8 cellular contexts compared by ENCODE assay signal in the genomic region with DNA sequence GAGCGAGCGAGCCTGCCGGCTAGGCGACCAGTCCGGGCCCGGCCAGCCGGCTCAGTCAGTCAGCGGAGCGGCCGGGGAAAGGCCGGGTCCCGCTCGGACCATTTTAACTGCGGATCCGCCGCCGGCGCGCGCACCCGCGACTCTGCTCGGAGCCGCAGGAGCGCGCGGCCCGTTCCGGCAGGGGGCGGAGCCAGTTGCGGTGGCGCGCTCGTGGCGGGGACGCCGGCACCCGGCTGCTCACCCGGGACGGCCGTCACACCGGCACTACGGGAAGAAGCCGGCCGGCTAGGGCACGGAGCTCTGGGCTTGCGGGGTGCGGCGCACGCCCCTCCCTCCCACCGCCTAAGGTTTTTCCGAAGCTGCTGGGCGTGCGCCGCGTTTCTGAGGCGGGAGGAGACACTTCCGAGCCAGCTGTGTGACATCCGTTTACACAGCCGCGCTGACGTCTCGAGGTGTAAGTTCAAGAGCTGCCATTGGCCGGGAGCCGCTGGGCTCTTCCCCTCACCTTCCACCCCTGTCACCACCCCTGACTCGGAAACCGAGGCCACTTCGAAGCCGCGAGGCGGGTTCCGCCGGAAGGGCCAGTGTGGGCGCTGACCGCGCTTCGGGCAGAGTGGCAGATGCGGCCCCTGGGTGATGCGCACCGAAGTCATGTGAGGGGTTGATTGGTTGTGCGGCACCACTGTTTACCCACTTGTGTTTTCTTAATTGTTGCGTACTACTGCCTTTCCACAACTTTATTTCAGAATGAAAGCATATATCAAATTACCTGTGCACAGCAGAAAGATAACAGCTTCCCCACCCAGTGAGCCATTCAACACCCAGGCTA. TPM values are rescaled to one million over a fixed set of nuclear protein-coding genes. Genes with fewer than 3 reads are reported as not detected.
A peak's percentile ranks its signal among the peaks of the same experiment; 100 is the strongest.
DNase-seq lines count a peak whose midpoint lies in the region; ATAC-seq and TF ChIP-seq lines count a peak whose summit lies in the region.

A gene (minus strand): TSS at position 144 of the 829 bp plus-strand sequence.

- peak within 1 kb of the TSS; percentile 88 for H3K4me2 ChIP-seq in osteoblast (ENCODE audit: insufficient read depth, low read length)

- peak within 1 kb of the TSS; percentile 91 for H3K4me3 Mint-ChIP-seq in HFFc6

- H4K20me1 ChIP-seq in osteoblast (ENCODE audit: insufficient read depth, low read length), result peaks cover 15% of the 10 kb centered on the region

- H3K27me3 Mint-ChIP-seq in HFFc6 (ENCODE audit: insufficient read depth), result peaks cover 2% of the 10 kb centered on the region

- TF ChIP-seq CTCF in HFFc6 (IDR thresholded peaks at IDR 0.05), result peak; percentile 33; the same call in 1 of the 2 replicates
- no peak for TF ChIP-seq CTCF in NB4 (IDR thresholded peaks at IDR 0.05; ENCODE audit: low read depth, low read length)
- TF ChIP-seq CTCF in osteoblast (IDR thresholded peaks at IDR 0.05; ENCODE audit: extremely low read depth, low read depth, low read length), result no peak
- TF ChIP-seq CTCF in thoracic aorta (IDR thresholded peaks at IDR 0.05), result no peak

- peaks cover 12% of the 10 kb centered on the region; the same call in 1 of the 2 replicates for H3K36me3 Mint-ChIP-seq in HFFc6 (ENCODE audit: low read depth)
- H3K36me3 Mint-ChIP-seq in activated naive CD4-positive, alpha-beta T cell treated with anti-CD3 and anti-CD28 coated beads, Interleukin-2, amount 50 U/mL, for 72 hours, result peaks cover 12 to 15% of the 10 kb centered on the region in 2 donors

- H2AFZ ChIP-seq in osteoblast (ENCODE audit: low read length), result peak within 1 kb of the TSS; percentile 85

- peak within 1 kb of the TSS; percentile 90 for H3K27ac Mint-ChIP-seq in HFFc6
- H3K27ac Mint-ChIP-seq in activated naive CD4-positive, alpha-beta T cell treated with anti-CD3 and anti-CD28 coated beads, Interleukin-2, amount 50 U/mL, for 72 hours, result peak within 1 kb of the TSS; percentile 95 to 99

- peak; percentile 76 for TF ChIP-seq POLR2A in NB4 (IDR thresholded peaks at IDR 0.05; ENCODE audit: extremely low read depth, insufficient read length)

- DNase-seq in GM04504 (ENCODE audit: low read depth), result peak; percentile 79
- DNase-seq in HFFc6, result peak; percentile 85
- DNase-seq in NB4 (ENCODE audit: low read depth), result peak; percentile 95
- DNase-seq in activated naive CD4-positive, alpha-beta T cell treated with anti-CD3 and anti-CD28 coated beads, Interleukin-2, amount 50 U/mL, for 72 hours (ENCODE audit: low spot score in 2 of 2), result peak; percentile 81 to 96
- DNase-seq in glomerular visceral epithelial cell (ENCODE audit: extremely low spot score), result peak; percentile 96
- DNase-seq in osteoblast (ENCODE audit: insufficient read length, low spot score, missing footprints), result peak; percentile 96
- DNase-seq in thoracic aorta (ENCODE audit: low spot score), result peak; percentile 84

- ATAC-seq in SK-N-SH treated with all-trans-retinoic acid at 6 μM for 48 hours, result peak; percentile 72
- peak; percentile 87 to 91 for ATAC-seq in activated naive CD4-positive, alpha-beta T cell treated with anti-CD3 and anti-CD28 coated beads, Interleukin-2, amount 50 U/mL, for 72 hours
- ATAC-seq in thoracic aorta (ENCODE audit: insufficient number of reproducible peaks, low FRiP score, low read depth), result peak; percentile 91

- H3K27ac ChIP-seq in osteoblast (ENCODE audit: low read depth, low read length) (peak within 1 kb of the TSS; percentile 88), thoracic aorta (peak within 1 kb of the TSS; percentile 94 to 99)

- H3K4me3 ChIP-seq in NB4 (ENCODE audit: low read depth, low read length) (peak within 1 kb of the TSS; percentile 85), osteoblast (ENCODE audit: insufficient read depth, low read length) (peak within 1 kb of the TSS; percentile 86), thoracic aorta (peak within 1 kb of the TSS; percentile 96)

- H3K4me1 ChIP-seq in osteoblast (ENCODE audit: insufficient read depth, low read length) (peaks cover 20% of the 10 kb centered on the region), thoracic aorta (ENCODE audit: control insufficient read depth in 1 of 2, low read depth in 2 of 2) (peaks cover 22 to 33% of the 10 kb centered on the region in 2 donors)

- no peaks in the 10 kb centered on the region for H3K27me3 ChIP-seq in osteoblast (ENCODE audit: insufficient read depth, low read length)
- no peaks in the 10 kb centered on the region for H3K27me3 ChIP-seq in thoracic aorta (replicated peaks; ENCODE audit: insufficient read depth)

- H3K4me1 Mint-ChIP-seq in HFFc6 (ENCODE audit: low read depth), result peaks cover 35% of the 10 kb centered on the region

- H3K9me3 ChIP-seq in osteoblast (ENCODE audit: low read depth, low read length) (no peaks in the 10 kb centered on the region), thoracic aorta (no peaks in the 10 kb centered on the region)

- H3K36me3 ChIP-seq in osteoblast (ENCODE audit: insufficient read depth, low read length) (no peaks in the 10 kb centered on the region), thoracic aorta (no peaks in the 10 kb centered on the region)

- no peaks in the 10 kb centered on the region; the same call in 1 of the 2 replicates for H3K9me3 Mint-ChIP-seq in HFFc6
- H3K9me3 Mint-ChIP-seq in activated naive CD4-positive, alpha-beta T cell treated with anti-CD3 and anti-CD28 coated beads, Interleukin-2, amount 50 U/mL, for 72 hours, result peaks cover 3 to 4% of the 10 kb centered on the region in 2 donors

- peaks cover 29% of the 10 kb centered on the region for H3K79me2 ChIP-seq in osteoblast (ENCODE audit: insufficient read depth, low read length)

TF ChIP-seq in SK-N-SH treated with all-trans-retinoic acid at 6 μM for 48 hours, 23 proteins besides CTCF, POLR2A, EP300 and RAD21:
- TF ChIP-seq, protein P1, sequence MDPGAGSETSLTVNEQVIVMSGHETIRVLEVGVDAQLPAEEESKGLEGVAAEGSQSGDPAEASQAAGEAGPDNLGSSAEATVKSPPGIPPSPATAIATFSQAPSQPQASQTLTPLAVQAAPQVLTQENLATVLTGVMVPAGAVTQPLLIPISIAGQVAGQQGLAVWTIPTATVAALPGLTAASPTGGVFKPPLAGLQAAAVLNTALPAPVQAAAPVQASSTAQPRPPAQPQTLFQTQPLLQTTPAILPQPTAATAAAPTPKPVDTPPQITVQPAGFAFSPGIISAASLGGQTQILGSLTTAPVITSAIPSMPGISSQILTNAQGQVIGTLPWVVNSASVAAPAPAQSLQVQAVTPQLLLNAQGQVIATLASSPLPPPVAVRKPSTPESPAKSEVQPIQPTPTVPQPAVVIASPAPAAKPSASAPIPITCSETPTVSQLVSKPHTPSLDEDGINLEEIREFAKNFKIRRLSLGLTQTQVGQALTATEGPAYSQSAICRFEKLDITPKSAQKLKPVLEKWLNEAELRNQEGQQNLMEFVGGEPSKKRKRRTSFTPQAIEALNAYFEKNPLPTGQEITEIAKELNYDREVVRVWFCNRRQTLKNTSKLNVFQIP (CRISPR knock-in tag; IDR thresholded peaks at IDR 0.05; ENCODE audit: borderline replicate concordance, low read depth), result no peak
- TF ChIP-seq SNAI2 (CRISPR knock-in tag; IDR thresholded peaks at IDR 0.05) (0 out of 2 replicates have a peak, but pooled peaks have one; percentile 70), ESRRG (CRISPR knock-in tag; IDR thresholded peaks at IDR 0.05) (no peak), ZC3H10 (CRISPR knock-in tag; IDR thresholded peaks at IDR 0.05) (no peak)
- TF ChIP-seq, protein P2, sequence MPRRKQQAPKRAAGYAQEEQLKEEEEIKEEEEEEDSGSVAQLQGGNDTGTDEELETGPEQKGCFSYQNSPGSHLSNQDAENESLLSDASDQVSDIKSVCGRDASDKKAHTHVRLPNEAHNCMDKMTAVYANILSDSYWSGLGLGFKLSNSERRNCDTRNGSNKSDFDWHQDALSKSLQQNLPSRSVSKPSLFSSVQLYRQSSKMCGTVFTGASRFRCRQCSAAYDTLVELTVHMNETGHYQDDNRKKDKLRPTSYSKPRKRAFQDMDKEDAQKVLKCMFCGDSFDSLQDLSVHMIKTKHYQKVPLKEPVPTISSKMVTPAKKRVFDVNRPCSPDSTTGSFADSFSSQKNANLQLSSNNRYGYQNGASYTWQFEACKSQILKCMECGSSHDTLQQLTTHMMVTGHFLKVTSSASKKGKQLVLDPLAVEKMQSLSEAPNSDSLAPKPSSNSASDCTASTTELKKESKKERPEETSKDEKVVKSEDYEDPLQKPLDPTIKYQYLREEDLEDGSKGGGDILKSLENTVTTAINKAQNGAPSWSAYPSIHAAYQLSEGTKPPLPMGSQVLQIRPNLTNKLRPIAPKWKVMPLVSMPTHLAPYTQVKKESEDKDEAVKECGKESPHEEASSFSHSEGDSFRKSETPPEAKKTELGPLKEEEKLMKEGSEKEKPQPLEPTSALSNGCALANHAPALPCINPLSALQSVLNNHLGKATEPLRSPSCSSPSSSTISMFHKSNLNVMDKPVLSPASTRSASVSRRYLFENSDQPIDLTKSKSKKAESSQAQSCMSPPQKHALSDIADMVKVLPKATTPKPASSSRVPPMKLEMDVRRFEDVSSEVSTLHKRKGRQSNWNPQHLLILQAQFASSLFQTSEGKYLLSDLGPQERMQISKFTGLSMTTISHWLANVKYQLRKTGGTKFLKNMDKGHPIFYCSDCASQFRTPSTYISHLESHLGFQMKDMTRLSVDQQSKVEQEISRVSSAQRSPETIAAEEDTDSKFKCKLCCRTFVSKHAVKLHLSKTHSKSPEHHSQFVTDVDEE (CRISPR knock-in tag; IDR thresholded peaks at IDR 0.05), result peak; percentile 26; the same call in 1 of the 2 replicates

RNA-seq across cellular contexts. Expression of the gene that starts here (rescaled TPM):
- total RNA-seq in HFFc6 (2021; fragmentation: NEBNext Ultra II Directional; extraction: Animal tissue kit (Norgen Biotek cat#: 25700)), result 10 to 100 TPM in 5 of 6 experiments, 1 to 10 TPM in 1; 8.2 to 13.1 (median 10.8) TPM
- 1 to 10 TPM; 3.1 to 7.0 TPM for total RNA-seq in activated naive CD4-positive, alpha-beta T cell treated with anti-CD3 and anti-CD28 coated beads, Interleukin-2, amount 50 U/mL, for 72 hours
- total RNA-seq in osteoblast (19.5 and 21.5 TPM in 2 replicates), thoracic aorta (10 to 100 TPM; 24.8 to 58.2 TPM)

Comparison
In these comparisons a context has a peak if more than half of its experiments do, and no peak if none do; other contexts are left out.
1. Peak in every context shown above with its lines: DNase-seq, ATAC-seq, H3K4me3 ChIP-seq and H3K27ac ChIP-seq.